Comparison of ENCODE assay signal across 18 cellular contexts in the genomic region with DNA sequence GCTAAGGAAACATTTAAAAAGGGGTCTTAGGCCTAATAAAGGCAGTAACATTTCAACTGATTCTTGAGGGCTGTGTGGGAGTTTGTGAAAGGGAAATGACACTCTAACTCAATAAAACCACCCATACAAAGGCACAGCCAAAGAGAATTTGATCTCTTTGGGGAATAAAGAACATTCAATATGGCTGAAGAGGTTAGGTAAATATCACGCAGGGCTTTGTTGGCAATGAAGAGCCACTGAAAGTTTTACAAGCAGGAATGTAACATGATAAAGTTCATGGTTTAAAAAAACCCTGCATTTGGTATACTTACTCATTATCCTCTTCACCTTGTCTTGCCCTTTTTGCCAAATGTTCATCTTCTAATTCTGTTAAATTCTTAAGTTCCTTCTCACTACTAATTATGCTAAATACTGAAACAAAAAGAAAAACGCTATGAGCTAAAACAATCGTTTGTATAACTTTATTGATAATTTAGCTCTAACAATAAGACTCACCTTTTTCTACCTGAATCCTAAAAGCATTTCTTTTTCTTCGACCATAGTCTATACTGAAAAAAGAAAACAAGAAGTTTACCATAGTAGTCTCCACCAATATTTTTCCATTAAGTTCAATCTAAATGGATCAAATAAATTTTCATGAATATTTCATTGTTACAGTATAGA. TPM values are rescaled to one million over a fixed set of nuclear protein-coding genes. Genes with fewer than 3 reads are reported as not detected.
DNase-seq lines count a peak whose midpoint lies in the region; ATAC-seq and TF ChIP-seq lines count a peak whose summit lies in the region.
"Had no signal": no experiment of that assay in that cellular context is flagged by ENCODE, and none has a peak within 500 bp of the region (broad histone marks: within the 10 kb centered on the region; RNA-seq: fewer than 3 reads in every experiment).

No MANE protein-coding gene starts in this region.

- intact Hi-C loops in left lung (cut with DNase I), result no loop called here

- no peaks in the 10 kb centered on the region for H3K4me1 ChIP-seq in left lung
- H3K4me1 ChIP-seq: BLaER1 had no signal

- peak; percentile 58 for ATAC-seq in left lung
- no peak for ATAC-seq in GM21515 (IDR thresholded peaks at IDR 0.05; ENCODE audit: unreplicated experiment)
- ATAC-seq in HG03439 (IDR thresholded peaks at IDR 0.05; ENCODE audit: unreplicated experiment), result no peak
- ATAC-seq: activated CD8-positive, alpha-beta memory T cell treated with anti-CD3 and anti-CD28 coated beads, Interleukin-2, amount 10 ng/mL, durations not matched to agents 7 days and 5 days; body of pancreas; right cardiac atrium had no signal

- DNase-seq in DMS53 treated with DMSO at 0.1 percent for 48 hours (lab: John Stamatoyannopoulos, UW; ENCODE audit: unreplicated experiment) (peak; percentile 49), NCI-H128 (lab: John Stamatoyannopoulos, UW; ENCODE audit: unreplicated experiment) (peak; percentile 75), NCI-H69 (lab: John Stamatoyannopoulos, UW) (peak; percentile 37), left lung (no peak), OCI-M2 (lab: John Stamatoyannopoulos, UW; ENCODE audit: unreplicated experiment) (no peak), activated gamma-delta T cell (lab: John Stamatoyannopoulos, UW) (no peak)
- DNase-seq: activated CD8-positive, alpha-beta memory T cell treated with anti-CD3 and anti-CD28 coated beads, Interleukin-2, amount 10 ng/mL, durations not matched to agents 7 days and 5 days; activated naive CD4-positive, alpha-beta T cell treated with anti-CD3 and anti-CD28 coated beads, Interleukin-2, amount 10 ng/mL, durations not matched to agents 7 days and 5 days; body of pancreas; DND-41; mesenchymal stem cell; NCI-H526; right cardiac atrium; RPMI8226 had no signal

- no peak for TF ChIP-seq CTCF in left lung (IDR thresholded peaks at IDR 0.05)

- H3K4me3 ChIP-seq in left lung, result no peak overlapping the region
- H3K4me3 ChIP-seq: BLaER1, body of pancreas, thoracic aorta had no signal

- no peaks in the 10 kb centered on the region for H3K27me3 ChIP-seq in left lung
- H3K27me3 ChIP-seq: BLaER1, body of pancreas had no signal

- H3K9me3 ChIP-seq in left lung, result no peaks in the 10 kb centered on the region
- H3K9me3 ChIP-seq: BLaER1, body of pancreas, thoracic aorta had no signal

- H3K36me3 ChIP-seq in left lung, result peaks cover 0 to 49% of the 10 kb centered on the region in 2 donors

- H3K27ac ChIP-seq in left lung, result peak overlapping the region in 1 of 2 donors; percentile 19
- H3K27ac ChIP-seq: BLaER1, body of pancreas, thoracic aorta had no signal

RNA-seq across cellular contexts. Expression of a gene that starts 12.5 kb away (rescaled TPM):
- 10 to 100 TPM; 22.4 to 25.0 TPM for total RNA-seq in left lung

RNA-seq across cellular contexts. Expression of a gene that starts 39.2 kb away (rescaled TPM):
- total RNA-seq in left lung, result 10 to 100 TPM; 70.8 to 87.4 TPM

Comparison
In these comparisons a context has a peak if more than half of its experiments do, and no peak if none do; other contexts are left out.
1. DNase-seq: peak in DMS53 treated with DMSO at 0.1 percent for 48 hours (single experiment), NCI-H128 (single experiment) and NCI-H69 (single experiment); none in left lung (0 of 2), OCI-M2 (single experiment) and activated gamma-delta T cell (single experiment).